Comparison of ENCODE assay signal across 8 cellular contexts in the genomic region with DNA sequence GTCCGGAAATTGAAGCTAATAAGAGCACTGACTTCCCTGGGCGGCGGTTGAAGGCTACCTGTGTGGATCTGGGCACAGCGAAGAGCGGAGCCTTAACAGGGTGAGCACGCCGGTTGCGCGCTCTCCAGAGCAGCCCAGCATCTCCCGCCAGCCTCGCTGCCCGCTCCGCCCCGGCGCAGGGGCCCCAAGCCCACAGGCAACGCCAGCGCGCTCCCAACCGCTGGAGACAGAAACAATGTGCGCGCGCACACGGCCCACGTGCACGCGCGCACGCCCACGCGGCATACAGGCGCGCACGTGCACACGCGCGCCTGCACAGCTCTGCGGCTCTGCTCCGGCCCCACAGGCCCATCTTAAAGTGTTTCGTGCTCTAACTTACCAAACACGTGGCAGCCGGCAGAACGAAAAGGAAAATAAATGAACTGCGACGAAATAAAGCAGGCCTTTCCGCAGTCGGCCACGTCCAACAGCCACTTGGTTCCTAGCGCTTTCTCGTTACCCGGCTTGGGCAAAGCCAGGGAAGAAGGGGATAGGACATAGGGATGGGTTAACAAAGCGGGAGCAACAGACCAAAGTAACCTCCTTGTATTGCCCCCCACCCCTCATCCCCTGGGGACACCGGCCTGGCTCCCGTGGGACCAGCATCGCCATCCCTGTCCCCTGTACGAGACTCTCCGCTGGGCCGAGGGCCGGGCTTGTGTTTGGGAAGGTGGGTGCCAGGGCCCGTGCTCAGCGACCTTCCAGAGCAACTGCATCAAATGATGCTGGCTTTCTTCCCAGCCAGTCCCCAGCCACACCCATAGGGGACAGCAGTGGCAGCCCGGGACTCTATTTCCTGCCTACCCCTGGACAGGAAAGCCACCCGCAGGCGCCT.
DNase-seq lines count a peak whose midpoint lies in the region; ATAC-seq and TF ChIP-seq lines count a peak whose summit lies in the region.

No MANE protein-coding gene starts in this region.

- BruUV-seq in PC-3 (replicated peaks; lab: Mats Ljungman, UMichigan), result no TSS peak

- no peak overlapping the region for H3K27ac Mint-ChIP-seq in activated T-helper 1 cell treated with anti-CD3 and anti-CD28 coated beads, Interleukin-12 subunit alpha, Interleukin-12 subunit beta, Interleukin-2, Interleukin-4 antibody, amounts not matched to agents 30 ng/mL and 10 ng/mL and 1 ng/mL, durations not matched to agents 14 hours and 24 hours and 36 hours
- H3K27ac Mint-ChIP-seq in natural killer cell, result no peak overlapping the region

- H3F3A ChIP-seq in PC-3 (ENCODE audit: low read length, unreplicated experiment), result no peaks in the 10 kb centered on the region

- H3K27me3 ChIP-seq in testis (no peaks in the 10 kb centered on the region), PC-3 (ENCODE audit: low read length) (no peaks in the 10 kb centered on the region)

- H3K4me3 Mint-ChIP-seq in activated T-helper 1 cell treated with anti-CD3 and anti-CD28 coated beads, Interleukin-12 subunit alpha, Interleukin-12 subunit beta, Interleukin-2, Interleukin-4 antibody, amounts not matched to agents 30 ng/mL and 10 ng/mL and 1 ng/mL, durations not matched to agents 14 hours and 24 hours and 36 hours, result peak overlapping the region; percentile 56
- H3K4me3 Mint-ChIP-seq in natural killer cell, result peak overlapping the region; percentile 31

- WGBS in testis, 2 donors, result 8 to 16% methylated on average over 37 to 57 of the region's 63 CpGs

- no peak overlapping the region for H3K4me2 ChIP-seq in PC-3 (ENCODE audit: low read length)

- POLR2A ChIA-PET in PC-3 (lab: Charles Lee; ENCODE audit: unreplicated experiment), result no interaction called here

- ATAC-seq in natural killer cell (no peak), PC-3 (no peak)

- H3K27ac ChIP-seq in testis (peak overlapping the region; percentile 0 to 25), PC-3 (ENCODE audit: low read length) (no peak overlapping the region)

- no peaks in the 10 kb centered on the region for H3K79me2 ChIP-seq in PC-3 (ENCODE audit: low read length)

- peak overlapping the region; percentile 36 for H3K4me3 ChIP-seq in GM12865 (ENCODE audit: low read depth, low read length)
- peak overlapping the region; percentile 53 for H3K4me3 ChIP-seq in fibroblast of villous mesenchyme (ENCODE audit: low read depth, low read length)
- peak overlapping the region; percentile 27 to 29 for H3K4me3 ChIP-seq in testis
- no peak overlapping the region for H3K4me3 ChIP-seq in PC-3 (ENCODE audit: low read length)

- H3K27me3 Mint-ChIP-seq in activated T-helper 1 cell treated with anti-CD3 and anti-CD28 coated beads, Interleukin-12 subunit alpha, Interleukin-12 subunit beta, Interleukin-2, Interleukin-4 antibody, amounts not matched to agents 30 ng/mL and 10 ng/mL and 1 ng/mL, durations not matched to agents 14 hours and 24 hours and 36 hours (ENCODE audit: insufficient read depth), result peaks cover 41% of the 10 kb centered on the region
- H3K27me3 Mint-ChIP-seq in natural killer cell (ENCODE audit: low read depth in 2 of 2), result peaks cover 24 to 60% of the 10 kb centered on the region in 2 donors

- intact Hi-C loops in activated T-helper 1 cell treated with anti-CD3 and anti-CD28 coated beads, Interleukin-12 subunit alpha, Interleukin-12 subunit beta, Interleukin-2, Interleukin-4 antibody, amounts not matched to agents 30 ng/mL and 10 ng/mL and 1 ng/mL, durations not matched to agents 14 hours and 24 hours and 36 hours (cut with micrococcal nuclease), result no loop called here
- intact Hi-C loops in natural killer cell (cut with micrococcal nuclease) (no loop called here), testis (cut with DNase I; ENCODE audit: low total_unique reads) (no loop called here), PC-3 (cut with micrococcal nuclease) (no loop called here)

- peaks cover 6% of the 10 kb centered on the region for H3K4me1 Mint-ChIP-seq in activated T-helper 1 cell treated with anti-CD3 and anti-CD28 coated beads, Interleukin-12 subunit alpha, Interleukin-12 subunit beta, Interleukin-2, Interleukin-4 antibody, amounts not matched to agents 30 ng/mL and 10 ng/mL and 1 ng/mL, durations not matched to agents 14 hours and 24 hours and 36 hours (ENCODE audit: low read depth)
- peaks cover 0 to 8% of the 10 kb centered on the region in 2 donors for H3K4me1 Mint-ChIP-seq in natural killer cell

- H4K20me1 ChIP-seq in PC-3 (ENCODE audit: low read length), result no peaks in the 10 kb centered on the region

- no peaks in the 10 kb centered on the region for H3K9me3 Mint-ChIP-seq in activated T-helper 1 cell treated with anti-CD3 and anti-CD28 coated beads, Interleukin-12 subunit alpha, Interleukin-12 subunit beta, Interleukin-2, Interleukin-4 antibody, amounts not matched to agents 30 ng/mL and 10 ng/mL and 1 ng/mL, durations not matched to agents 14 hours and 24 hours and 36 hours
- no peaks in the 10 kb centered on the region for H3K9me3 Mint-ChIP-seq in natural killer cell

- H2AFZ ChIP-seq in PC-3 (ENCODE audit: low read length), result no peak overlapping the region

- TF ChIP-seq POLR2A in testis (IDR thresholded peaks at IDR 0.05), result no peak

- H3K36me3 Mint-ChIP-seq in activated T-helper 1 cell treated with anti-CD3 and anti-CD28 coated beads, Interleukin-12 subunit alpha, Interleukin-12 subunit beta, Interleukin-2, Interleukin-4 antibody, amounts not matched to agents 30 ng/mL and 10 ng/mL and 1 ng/mL, durations not matched to agents 14 hours and 24 hours and 36 hours (ENCODE audit: low read depth), result no peaks in the 10 kb centered on the region
- H3K36me3 Mint-ChIP-seq in natural killer cell, result no peaks in the 10 kb centered on the region

- DNase-seq in GM12865 (ENCODE audit: low read depth), result peak; percentile 70
- peak; percentile 3 for DNase-seq in LoVo (ENCODE audit: low spot score)
- DNase-seq in activated T-helper 1 cell treated with anti-CD3 and anti-CD28 coated beads, Interleukin-12 subunit alpha, Interleukin-12 subunit beta, Interleukin-2, Interleukin-4 antibody, amounts not matched to agents 30 ng/mL and 10 ng/mL and 1 ng/mL, durations not matched to agents 14 hours and 24 hours and 36 hours (ENCODE audit: low spot score), result no peak
- DNase-seq in fibroblast of villous mesenchyme (ENCODE audit: low read depth), result peak; percentile 38
- DNase-seq in natural killer cell, result no peak
- peak; percentile 85 for DNase-seq in testis
- DNase-seq in HCEC 1CT, result no peak
- no peak for DNase-seq in PC-3

- CTCF ChIA-PET in PC-3 (lab: Charles Lee), result no interaction called here

- H3K4me1 ChIP-seq in testis, result no peaks in the 10 kb centered on the region
- H3K4me1 ChIP-seq in PC-3 (ENCODE audit: insufficient read depth, low read length), result no peaks in the 10 kb centered on the region

- no peak overlapping the region for H3K9ac ChIP-seq in PC-3 (ENCODE audit: low read length)

- H3K36me3 ChIP-seq in testis (ENCODE audit: low read depth, missing control alignments), result no peaks in the 10 kb centered on the region
- no peaks in the 10 kb centered on the region for H3K36me3 ChIP-seq in PC-3 (ENCODE audit: low read depth, low read length)

- no peaks in the 10 kb centered on the region for H3K9me2 ChIP-seq in PC-3 (replicated peaks; ENCODE audit: low read length)

- H3K9me3 ChIP-seq in testis (no peaks in the 10 kb centered on the region), PC-3 (ENCODE audit: low read length) (no peaks in the 10 kb centered on the region)

- TF ChIP-seq CTCF in GM12865 (IDR thresholded peaks at IDR 0.05; ENCODE audit: insufficient read depth, low read depth, low read length, missing control alignments), result no peak
- TF ChIP-seq CTCF in fibroblast of villous mesenchyme (IDR thresholded peaks at IDR 0.05; ENCODE audit: insufficient read depth, low read depth, low read length), result no peak
- TF ChIP-seq CTCF in natural killer cell (IDR thresholded peaks at IDR 0.05), result no peak
- TF ChIP-seq CTCF in testis (IDR thresholded peaks at IDR 0.05), result no peak
- no peak for TF ChIP-seq CTCF in PC-3 (conservative IDR thresholded peaks at IDR 0.05; ENCODE audit: low read depth, low read length)

Comparison
In these comparisons a context has a peak if more than half of its experiments do, and no peak if none do; other contexts are left out.
1. DNase-seq: peak in GM12865 (single experiment), LoVo (single experiment), fibroblast of villous mesenchyme (single experiment) and testis (single experiment); none in activated T-helper 1 cell treated with anti-CD3 and anti-CD28 coated beads, Interleukin-12 subunit alpha, Interleukin-12 subunit beta, Interleukin-2, Interleukin-4 antibody, amounts not matched to agents 30 ng/mL and 10 ng/mL and 1 ng/mL, durations not matched to agents 14 hours and 24 hours and 36 hours (single experiment), natural killer cell (single experiment), HCEC 1CT (single experiment) and PC-3 (single experiment).